ENCODE assay signal across 37 cellular contexts in the genomic region with DNA sequence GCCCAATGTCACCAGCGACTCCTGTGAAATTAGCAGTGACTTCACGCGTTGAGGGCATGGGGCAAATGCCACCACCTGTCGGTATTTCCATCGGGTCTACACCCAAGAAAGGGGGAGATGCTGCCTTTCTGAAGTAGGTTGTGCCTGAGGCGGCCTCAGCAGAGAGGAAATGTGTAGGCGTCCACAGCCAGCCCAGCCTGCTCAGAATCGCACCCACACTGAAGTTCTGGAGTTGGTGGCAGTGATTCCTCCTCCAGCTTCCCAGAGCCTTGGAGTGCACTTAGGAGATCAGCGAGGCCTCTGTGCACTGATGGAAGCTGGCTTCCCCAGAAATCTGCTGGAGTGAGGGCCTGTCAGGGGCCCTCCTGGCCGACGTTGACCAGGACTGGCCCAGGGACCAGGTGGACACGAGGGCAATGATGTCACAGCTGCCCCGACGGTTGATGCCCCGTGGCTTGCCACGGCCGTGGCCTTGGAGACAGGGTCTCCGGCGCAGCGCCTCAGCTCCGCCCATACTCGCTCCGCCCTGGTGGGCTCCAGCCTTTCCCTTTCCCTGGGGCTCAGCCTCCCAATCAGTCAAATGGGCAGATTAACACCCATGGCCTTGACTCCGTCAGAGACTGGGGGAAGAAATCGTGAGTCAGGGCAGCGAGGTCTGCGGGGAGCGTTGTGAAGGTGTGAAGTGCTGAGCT.
"Had no signal": no experiment of that assay in that cellular context is flagged by ENCODE, and none has a peak within 500 bp of the region (broad histone marks: within the 10 kb centered on the region; RNA-seq: fewer than 3 reads in every experiment).

No MANE protein-coding gene starts in this region.

- H3K9me3 ChIP-seq: adrenal gland, Peyer's patch had no signal

- H3K27ac ChIP-seq: adrenal gland, KMS-11, Peyer's patch, VCaP had no signal

- H3K4me3 ChIP-seq: adrenal gland, Peyer's patch had no signal

- H3K36me3 Mint-ChIP-seq: activated CD4-positive, alpha-beta memory T cell treated with anti-CD3 and anti-CD28 coated beads for 36 hours; activated naive CD8-positive, alpha-beta T cell treated with anti-CD3 and anti-CD28 coated beads, Interleukin-2, amount 10 ng/mL, durations not matched to agents 7 days and 5 days; brain; T-cell had no signal

- H3K4me1 Mint-ChIP-seq: activated T-helper 17 cell treated with anti-CD3 and anti-CD28 coated beads, Interleukin-2, amount 50 U/mL, for 72 hours; T-cell had no signal

- ATAC-seq: activated T-helper 17 cell treated with anti-CD3 and anti-CD28 coated beads, Interleukin-2, amount 50 U/mL, for 72 hours; PC-3; Right ventricle myocardium inferior; SK-N-SH treated with all-trans-retinoic acid at 6 μM for 48 hours; T-cell; T-helper 17 cell had no signal

- H3K9ac ChIP-seq: KMS-11 had no signal

- H3K27me3 ChIP-seq: Peyer's patch had no signal

- H3K36me3 ChIP-seq: adrenal gland, Peyer's patch had no signal

- H3K4me3 Mint-ChIP-seq: activated B cell treated with CpG ODN at 0.5 μM for 24 hours; activated CD4-positive, alpha-beta memory T cell treated with anti-CD3 and anti-CD28 coated beads for 36 hours; activated naive CD8-positive, alpha-beta T cell treated with anti-CD3 and anti-CD28 coated beads, Interleukin-2, amount 10 ng/mL, durations not matched to agents 7 days and 5 days; activated T-cell treated with anti-CD3 and anti-CD28 coated beads, Interleukin-2, amount 50 U/mL, for 72 hours; activated T-helper 17 cell treated with anti-CD3 and anti-CD28 coated beads, Interleukin-2, amount 50 U/mL, for 72 hours; brain; T-cell; T-helper 17 cell had no signal

- H3K9me3 Mint-ChIP-seq: activated B cell treated with CpG ODN at 0.5 μM for 24 hours; activated CD4-positive, alpha-beta memory T cell treated with anti-CD3 and anti-CD28 coated beads for 36 hours; activated naive CD8-positive, alpha-beta T cell treated with anti-CD3 and anti-CD28 coated beads, Interleukin-2, amount 10 ng/mL, durations not matched to agents 7 days and 5 days; activated T-cell treated with anti-CD3 and anti-CD28 coated beads, Interleukin-2, amount 50 U/mL, for 72 hours; activated T-helper 17 cell treated with anti-CD3 and anti-CD28 coated beads, Interleukin-2, amount 50 U/mL, for 72 hours; T-cell had no signal

- DNase-seq: activated B cell treated with CpG ODN at 0.5 μM for 24 hours; activated CD4-positive, alpha-beta memory T cell treated with anti-CD3 and anti-CD28 coated beads for 36 hours; activated CD4-positive, alpha-beta T cell treated with anti-CD3 and anti-CD28 coated beads for 4 hours; activated CD4-positive, alpha-beta T cell treated with anti-CD3 and anti-CD28 coated beads, Interleukin-2, amount 50 U/mL, for 1 hour; activated CD4-positive, CD25-positive, alpha-beta regulatory T cell treated with anti-CD3 and anti-CD28 coated beads, Interleukin-2, amount 50 U/mL, for 72 hours; activated effector memory CD4-positive, alpha-beta T cell treated with anti-CD3 and anti-CD28 coated beads, Interleukin-2, amount 50 U/mL, for 16 hours; activated naive CD4-positive, alpha-beta T cell; activated naive CD4-positive, alpha-beta T cell treated with anti-CD3 and anti-CD28 coated beads, Interleukin-2, amount 50 U/mL, for 16 hours; activated naive CD8-positive, alpha-beta T cell treated with anti-CD3 and anti-CD28 coated beads, Interleukin-2, amount 10 ng/mL, durations not matched to agents 7 days and 5 days; activated T-cell treated with anti-CD3 and anti-CD28 coated beads, Interleukin-2, amount 50 U/mL, for 1 hour; activated T-cell treated with anti-CD3 and anti-CD28 coated beads, Interleukin-2, amount 50 U/mL, for 72 hours; adrenal gland; MM.1S; MV-4-11; NCI-H1092 treated with DMSO at 0.1 percent for 48 hours; NCI-H1417; NCI-H146; NCI-H187; NCI-H2029 treated with DMSO at 0.1 percent for 48 hours; NCI-H2171 treated with DMSO at 0.1 percent for 48 hours; NCI-H2227 treated with DMSO at 0.1 percent for 48 hours; NCI-H526; NCI-H748 treated with DMSO at 0.1 percent for 48 hours; NK-92 treated with Interleukin-12 subunit alpha and Interleukin-12 subunit beta, amount 100 ng/mL, for 24 hours; PC-3; Peyer's patch; RPMI8226; SIG-M5; T-cell; T-helper 17 cell; T-helper 9 cell had no signal

- H3K27ac Mint-ChIP-seq: activated B cell treated with CpG ODN at 0.5 μM for 24 hours; activated CD4-positive, alpha-beta memory T cell treated with anti-CD3 and anti-CD28 coated beads for 36 hours; activated naive CD8-positive, alpha-beta T cell treated with anti-CD3 and anti-CD28 coated beads, Interleukin-2, amount 10 ng/mL, durations not matched to agents 7 days and 5 days; activated T-cell treated with anti-CD3 and anti-CD28 coated beads, Interleukin-2, amount 50 U/mL, for 72 hours; activated T-helper 17 cell treated with anti-CD3 and anti-CD28 coated beads, Interleukin-2, amount 50 U/mL, for 72 hours; T-cell; T-helper 17 cell had no signal
